In the genomic region with DNA sequence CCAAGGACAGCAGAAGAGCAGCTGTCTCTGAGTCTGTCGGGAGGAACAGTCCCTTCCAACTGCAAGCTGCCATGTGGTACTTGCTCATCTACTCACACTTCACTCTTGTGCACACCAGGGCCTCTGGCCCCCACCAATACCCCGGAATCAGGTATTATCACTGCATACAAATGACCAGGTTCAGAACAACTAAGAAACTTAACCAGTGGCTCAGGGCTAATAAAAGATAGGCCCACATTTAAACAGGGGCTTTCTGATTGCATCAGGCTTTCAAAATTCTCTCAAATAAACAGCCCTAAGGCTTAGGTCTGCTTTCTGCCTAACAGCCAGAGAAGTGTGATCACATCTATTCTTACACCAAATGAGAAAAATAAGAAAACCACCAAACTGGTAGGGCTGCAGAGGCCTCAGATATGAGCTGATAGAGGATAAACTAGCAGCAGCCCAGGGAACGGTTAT, we compare ENCODE assay signal across 9 cellular contexts. TPM values are rescaled to one million over a fixed set of nuclear protein-coding genes. Genes with fewer than 3 reads are reported as not detected.
DNase-seq lines count a peak whose midpoint lies in the region; FAIRE-seq and TF ChIP-seq lines count a peak whose summit lies in the region.
"Had no signal": no experiment of that assay in that cellular context is flagged by ENCODE, and none has a peak within 500 bp of the region (broad histone marks: within the 10 kb centered on the region; RNA-seq: fewer than 3 reads in every experiment).

No MANE protein-coding gene starts in this region.

- H3K79me2 ChIP-seq in astrocyte (ENCODE audit: insufficient read depth, low read length): peaks cover 98% of the 10 kb centered on the region

- FAIRE-seq in astrocyte (lab: Jason Lieb, UNC): no peak

- peaks cover 75% of the 10 kb centered on the region for H3K4me1 Mint-ChIP-seq in T-helper 1 cell treated with Interleukin-12 subunit alpha and Interleukin-12 subunit beta and Interleukin-4 antibody, amounts not matched to agents 30 μg/mL and 1 μg/mL, for 36 hours (ENCODE audit: low read depth)
- peaks cover 64 to 79% (median 72%) of the 10 kb centered on the region in 3 donors for H3K4me1 Mint-ChIP-seq in IgD-negative memory B cell
- peaks cover 40% of the 10 kb centered on the region for H3K4me1 Mint-ChIP-seq in astrocyte (ENCODE audit: low read depth, unreplicated experiment)

- H3K36me3 ChIP-seq in astrocyte (ENCODE audit: insufficient read depth, low read length): no peaks in the 10 kb centered on the region
- no peaks in the 10 kb centered on the region for H3K36me3 ChIP-seq in testis (ENCODE audit: low read depth, missing control alignments)

- no peak overlapping the region for H3K9ac ChIP-seq in astrocyte (ENCODE audit: low read length)

- H3K4me1 ChIP-seq in astrocyte (ENCODE audit: insufficient read depth, low read length) (peaks cover 15% of the 10 kb centered on the region), testis (peaks cover 48% of the 10 kb centered on the region)

- TF ChIP-seq POLR2A in testis (IDR thresholded peaks at IDR 0.05) (no peak), erythroblast (IDR thresholded peaks at IDR 0.05; ENCODE audit: low read length) (no peak)

- peaks cover 15% of the 10 kb centered on the region for H3K36me3 Mint-ChIP-seq in T-helper 1 cell treated with Interleukin-12 subunit alpha and Interleukin-12 subunit beta and Interleukin-4 antibody, amounts not matched to agents 30 μg/mL and 1 μg/mL, for 36 hours (ENCODE audit: low read depth)
- no peaks in the 10 kb centered on the region for H3K36me3 Mint-ChIP-seq in IgD-negative memory B cell
- H3K36me3 Mint-ChIP-seq in astrocyte (ENCODE audit: low read depth, unreplicated experiment): peaks cover 12% of the 10 kb centered on the region

- WGBS in testis, 2 donors: 56 to 76% methylated on average over 3 of the region's 3 CpGs

- intact Hi-C loops in testis (cut with DNase I; ENCODE audit: low total_unique reads): no loop called here

- TF ChIP-seq CTCF in astrocyte (IDR thresholded peaks at IDR 0.05; ENCODE audit: insufficient read depth, low read depth, low read length) (no peak), testis (IDR thresholded peaks at IDR 0.05) (no peak)

- H3K27me3 Mint-ChIP-seq in T-helper 1 cell treated with Interleukin-12 subunit alpha and Interleukin-12 subunit beta and Interleukin-4 antibody, amounts not matched to agents 30 μg/mL and 1 μg/mL, for 36 hours (ENCODE audit: low read depth): no peaks in the 10 kb centered on the region
- no peaks in the 10 kb centered on the region for H3K27me3 Mint-ChIP-seq in IgD-negative memory B cell
- H3K27me3 Mint-ChIP-seq in astrocyte (ENCODE audit: low read depth, unreplicated experiment): no peaks in the 10 kb centered on the region

- H3K27me3 ChIP-seq in astrocyte (ENCODE audit: insufficient read depth, low read length) (no peaks in the 10 kb centered on the region), testis (no peaks in the 10 kb centered on the region)

- H3K27ac Mint-ChIP-seq in T-helper 1 cell treated with Interleukin-12 subunit alpha and Interleukin-12 subunit beta and Interleukin-4 antibody, amounts not matched to agents 30 μg/mL and 1 μg/mL, for 36 hours: peak overlapping the region; percentile 16
- peak overlapping the region in 2 of 3 donors; percentile 27 to 93 for H3K27ac Mint-ChIP-seq in IgD-negative memory B cell
- H3K27ac Mint-ChIP-seq in astrocyte (ENCODE audit: unreplicated experiment): peak overlapping the region; percentile 14

- H4K20me1 ChIP-seq in astrocyte (ENCODE audit: insufficient read depth, low read length): peaks cover 94% of the 10 kb centered on the region

- DNase-seq in T-helper 1 cell (no peak), astrocyte (ENCODE audit: low read depth) (no peak), testis (no peak), erythroblast (lab: John Stamatoyannopoulos, UW) (no peak), SHP77 treated with DMSO at 0.1 percent for 48 hours (lab: John Stamatoyannopoulos, UW) (no peak)
- DNase-seq: NCI-H187 had no signal

- H3K4me3 ChIP-seq in astrocyte (ENCODE audit: insufficient read depth, low read depth, low read length) (no peak overlapping the region), skin epidermis (no peak overlapping the region), testis (no peak overlapping the region)

- H2AFZ ChIP-seq in astrocyte (ENCODE audit: low read depth, low read length): no peak overlapping the region

- no peaks in the 10 kb centered on the region for H3K9me3 Mint-ChIP-seq in T-helper 1 cell treated with Interleukin-12 subunit alpha and Interleukin-12 subunit beta and Interleukin-4 antibody, amounts not matched to agents 30 μg/mL and 1 μg/mL, for 36 hours
- no peaks in the 10 kb centered on the region for H3K9me3 Mint-ChIP-seq in IgD-negative memory B cell
- H3K9me3 Mint-ChIP-seq in astrocyte (ENCODE audit: unreplicated experiment): no peaks in the 10 kb centered on the region

- H3K9me3 ChIP-seq in astrocyte (ENCODE audit: insufficient read depth, low read depth, low read length) (no peaks in the 10 kb centered on the region), testis (no peaks in the 10 kb centered on the region)

- H3K4me3 Mint-ChIP-seq in T-helper 1 cell treated with Interleukin-12 subunit alpha and Interleukin-12 subunit beta and Interleukin-4 antibody, amounts not matched to agents 30 μg/mL and 1 μg/mL, for 36 hours: peak overlapping the region; percentile 22
- H3K4me3 Mint-ChIP-seq in IgD-negative memory B cell: peak overlapping the region in 1 of 4 donors; percentile 80
- H3K4me3 Mint-ChIP-seq in astrocyte (ENCODE audit: unreplicated experiment): no peak overlapping the region

- H3K27ac ChIP-seq in astrocyte (ENCODE audit: low read depth, low read length) (no peak overlapping the region), skin epidermis (peak overlapping the region in 13 of 21 experiments; percentile 5 to 77 (median 54)), testis (no peak overlapping the region)

- H3K4me2 ChIP-seq in astrocyte (ENCODE audit: low read length): no peak overlapping the region

RNA-seq across cellular contexts. Expression of gene CCDC12, which starts 20.7 kb away (rescaled TPM):
- polyA plus RNA-seq in IgD-negative memory B cell (151 TPM), testis (ENCODE audit: insufficient read depth, low read depth, low replicate concordance) (43.3 TPM)
- total RNA-seq in astrocyte (26.2 and 29.0 TPM in 2 replicates), testis (10 to 100 TPM; 59.6 to 66.6 TPM)

RNA-seq across cellular contexts. Expression of gene NBEAL2, which starts 23.6 kb away (rescaled TPM):
- polyA plus RNA-seq in IgD-negative memory B cell (6.7 TPM), testis (ENCODE audit: insufficient read depth, low read depth, low replicate concordance) (16.2 TPM)
- total RNA-seq in astrocyte (11.4 and 14.8 TPM in 2 replicates), testis (10 to 100 TPM; 40.2 to 44.8 TPM)

Comparison
In these comparisons a context has a peak if more than half of its experiments do, and no peak if none do; other contexts are left out.
1. H3K27ac ChIP-seq: peak in skin epidermis (13 of 21); none in astrocyte (single experiment) and testis (0 of 2).
2. Peak in every context shown above with its lines, with median percentiles within 50 percentile points of each other: H3K27ac Mint-ChIP-seq.